24 cellular contexts compared by ENCODE assay signal in genomic region chr1:204331275-204331674, GRCh38. TPM values are rescaled to one million over a fixed set of nuclear protein-coding genes. Genes with fewer than 3 reads are reported as not detected.
DNase-seq lines count a peak whose midpoint lies in the region; ATAC-seq, FAIRE-seq and TF ChIP-seq lines count a peak whose summit lies in the region.
"Had no signal": no experiment of that assay in that cellular context is flagged by ENCODE, and none has a peak within 500 bp of the region (broad histone marks: within the 10 kb centered on the region; RNA-seq: fewer than 3 reads in every experiment).

No MANE protein-coding gene starts in this region.

- no peaks in the 10 kb centered on the region for H3K36me3 Mint-ChIP-seq in naive thymus-derived CD8-positive, alpha-beta T cell
- H3K36me3 Mint-ChIP-seq: activated naive CD8-positive, alpha-beta T cell had no signal

- no peaks in the 10 kb centered on the region for H3K4me1 Mint-ChIP-seq in stimulated activated naive CD8-positive, alpha-beta T cell treated with anti-CD3 and anti-CD28 coated beads, Interleukin-15, amount 100 ng/mL, for 72 hours
- no peaks in the 10 kb centered on the region for H3K4me1 Mint-ChIP-seq in naive thymus-derived CD8-positive, alpha-beta T cell

- H3K27me3 ChIP-seq in muscle layer of duodenum (ENCODE audit: low read depth, low read length), result no peaks in the 10 kb centered on the region
- H3K27me3 ChIP-seq: esophagus squamous epithelium, neutrophil had no signal

- FAIRE-seq in urothelium cell line (lab: Jason Lieb, UNC), result no peak
- FAIRE-seq: astrocyte, GM19239 had no signal

- no peaks in the 10 kb centered on the region for H3K9me3 Mint-ChIP-seq in stimulated activated naive CD8-positive, alpha-beta T cell treated with anti-CD3 and anti-CD28 coated beads, Interleukin-15, amount 100 ng/mL, for 72 hours
- H3K9me3 Mint-ChIP-seq in naive thymus-derived CD8-positive, alpha-beta T cell, result no peaks in the 10 kb centered on the region
- H3K9me3 Mint-ChIP-seq: GM23338, IgD-negative memory B cell had no signal

- H3K36me3 ChIP-seq in muscle layer of duodenum (ENCODE audit: control insufficient read depth in 1 of 2, insufficient read depth in 2 of 2, low read length in 2 of 2), result no peaks in the 10 kb centered on the region
- H3K36me3 ChIP-seq: esophagus squamous epithelium, gastroesophageal sphincter, neutrophil had no signal

- H3K4me1 ChIP-seq in muscle layer of duodenum (ENCODE audit: control insufficient read depth in 1 of 2, insufficient read depth in 2 of 2, low read length in 2 of 2), result peaks cover 0 to 12% of the 10 kb centered on the region in 2 donors
- H3K4me1 ChIP-seq: gastroesophageal sphincter had no signal

- ATAC-seq in esophagus mucosa (peak; percentile 77), GM21515 (IDR thresholded peaks at IDR 0.05; ENCODE audit: unreplicated experiment) (no peak)
- no peak for ATAC-seq in stimulated activated naive CD8-positive, alpha-beta T cell treated with anti-CD3 and anti-CD28 coated beads, Interleukin-15, amount 100 ng/mL, for 72 hours
- no peak for ATAC-seq in naive thymus-derived CD8-positive, alpha-beta T cell
- ATAC-seq: gastroesophageal sphincter, GM23338 had no signal

- POLR2A ChIA-PET in naive thymus-derived CD8-positive, alpha-beta T cell (lab: Charles Lee), result interaction anchor here (0.5 kb wide), 1 partner anchor 160 kb away, joined by 3 read pairs; no protein-coding TSS in a partner anchor

- no peak overlapping the region for H3K4me3 Mint-ChIP-seq in stimulated activated naive CD8-positive, alpha-beta T cell treated with anti-CD3 and anti-CD28 coated beads, Interleukin-15, amount 100 ng/mL, for 72 hours
- H3K4me3 Mint-ChIP-seq in naive thymus-derived CD8-positive, alpha-beta T cell, result no peak overlapping the region
- H3K4me3 Mint-ChIP-seq: activated naive CD8-positive, alpha-beta T cell; GM23338; IgD-negative memory B cell had no signal

- DNase-seq in LoVo (ENCODE audit: low spot score) (peak; percentile 83), urothelium cell line (ENCODE audit: low spot score) (no peak)
- no peak for DNase-seq in stimulated activated naive CD8-positive, alpha-beta T cell treated with anti-CD3 and anti-CD28 coated beads, Interleukin-15, amount 100 ng/mL, for 72 hours
- DNase-seq in naive thymus-derived CD8-positive, alpha-beta T cell, result no peak
- DNase-seq: activated CD4-positive, alpha-beta T cell treated with anti-CD3 and anti-CD28 coated beads for 1 hour; C1 segment of cervical spinal cord; DMS 273 treated with DMSO at 0.1 percent for 48 hours; effector memory CD4-positive, alpha-beta T cell; esophagus squamous epithelium; kidney glomerular epithelial cell; MM.1S; NCI-H226; stimulated activated CD4-positive, alpha-beta T cell treated with anti-CD3 and anti-CD28 coated beads, Interleukin-12 subunit alpha, Interleukin-12 subunit beta, amount 100 ng/mL, for 4 hours had no signal

- no peak for TF ChIP-seq CTCF in 22Rv1 (IDR thresholded peaks at IDR 0.05)

- peaks cover 24% of the 10 kb centered on the region for H3K27me3 Mint-ChIP-seq in stimulated activated naive CD8-positive, alpha-beta T cell treated with anti-CD3 and anti-CD28 coated beads, Interleukin-15, amount 100 ng/mL, for 72 hours
- H3K27me3 Mint-ChIP-seq in naive thymus-derived CD8-positive, alpha-beta T cell, result peaks cover 0 to 15% (median 2%) of the 10 kb centered on the region in 5 donors
- H3K27me3 Mint-ChIP-seq: activated naive CD8-positive, alpha-beta T cell had no signal

- no peaks in the 10 kb centered on the region for H3K9me3 ChIP-seq in muscle layer of duodenum (ENCODE audit: control insufficient read depth in 1 of 2, low read length in 2 of 2)
- H3K9me3 ChIP-seq: esophagus squamous epithelium, gastroesophageal sphincter, neutrophil had no signal

- H3K4me3 ChIP-seq in muscle layer of duodenum (ENCODE audit: low read depth in 1 of 2, low read length in 2 of 2), result no peak overlapping the region
- H3K4me3 ChIP-seq: esophagus squamous epithelium, gastroesophageal sphincter, GM23338 had no signal

- H3K27ac Mint-ChIP-seq in stimulated activated naive CD8-positive, alpha-beta T cell treated with anti-CD3 and anti-CD28 coated beads, Interleukin-15, amount 100 ng/mL, for 72 hours, result peak overlapping the region in 1 of 2 donors; percentile 85
- peak overlapping the region in 1 of 10 donors; percentile 7 for H3K27ac Mint-ChIP-seq in naive thymus-derived CD8-positive, alpha-beta T cell
- H3K27ac Mint-ChIP-seq: activated naive CD8-positive, alpha-beta T cell; GM23338; IgD-negative memory B cell had no signal

- peak overlapping the region; percentile 93 for H3K27ac ChIP-seq in 22Rv1
- H3K27ac ChIP-seq in muscle layer of duodenum (ENCODE audit: low read length), result peak overlapping the region; percentile 82
- H3K27ac ChIP-seq: gastroesophageal sphincter, neutrophil had no signal

RNA-seq across cellular contexts. Expression of gene PLEKHA6, which starts 28.5 kb away (rescaled TPM):
- total RNA-seq in esophagus mucosa, result 11.1 TPM
- 1 to 10 TPM; 1.2 to 2.0 TPM for total RNA-seq in naive thymus-derived CD8-positive, alpha-beta T cell
- under 1 TPM in 1 of 3 donors, not detected in 2; 0.02 TPM for polyA plus RNA-seq in naive thymus-derived CD8-positive, alpha-beta T cell
